In genomic region chr19:2841858-2842574, GRCh38 we compare ENCODE assay signal across 9 cellular contexts. TPM values are rescaled to one million over a fixed set of nuclear protein-coding genes. Genes with fewer than 3 reads are reported as not detected.
DNase-seq lines count a peak whose midpoint lies in the region; ATAC-seq and TF ChIP-seq lines count a peak whose summit lies in the region.
"Had no signal": no experiment of that assay in that cellular context is flagged by ENCODE, and none has a peak within 500 bp of the region (broad histone marks: within the 10 kb centered on the region; RNA-seq: fewer than 3 reads in every experiment).

No MANE protein-coding gene starts in this region.

- H4K91ac ChIP-seq in H9 (ENCODE audit: insufficient read length, low read depth, low read length), result no peak overlapping the region

- H2BK20ac ChIP-seq in H9 (ENCODE audit: low read depth, low read length, poor library complexity, severe bottlenecking), result no peak overlapping the region

- no peak for ATAC-seq in CD4-positive, alpha-beta T cell (ENCODE audit: poor library complexity)
- ATAC-seq in GM21786 (IDR thresholded peaks at IDR 0.05; ENCODE audit: unreplicated experiment), result no peak

- H3K23me2 ChIP-seq in H9 (ENCODE audit: insufficient read length, low read depth, low read length, poor library complexity, severe bottlenecking), result peaks cover 5% of the 10 kb centered on the region

- POLR2A ChIA-PET in CD4-positive, alpha-beta T cell (lab: Charles Lee), result interaction anchor here (1.0 to 2.3 kb wide), 11 partner anchors 9 to 59 kb away, joined by 3 to 12 read pairs (median 6); partner anchors contain the start of genes SGTA, THOP1, ZNF554 and ZNF556
- POLR2A ChIA-PET in activated CD4-positive, alpha-beta memory T cell treated with anti-CD3 and anti-CD28 coated beads for 36 hours (lab: Charles Lee), result no interaction called here

- H3K4me1 ChIP-seq in H9 (ENCODE audit: insufficient read depth, low read length) (no peaks in the 10 kb centered on the region), right atrium auricular region (peaks cover 0 to 19% of the 10 kb centered on the region in 2 donors)

- peak overlapping the region; percentile 72 to 83 for H3K4me3 ChIP-seq in right atrium auricular region
- H3K4me3 ChIP-seq in skin epidermis, result peak overlapping the region; percentile 61 to 99 (median 94)

- H3K4ac ChIP-seq in H9 (ENCODE audit: low read depth, low read length), result no peak overlapping the region

- H4K20me1 ChIP-seq in H9 (ENCODE audit: control insufficient read depth, insufficient read depth, insufficient read length), result no peaks in the 10 kb centered on the region

- no CpG with 5 or more reads among the region's 62 CpGs for WGBS in H9 (ENCODE audit: extremely low coverage, insufficient read length, low lambda C conversion rate)

- no peak overlapping the region for H3K23ac ChIP-seq in H9 (ENCODE audit: insufficient read length, low read depth, low read length)

- H3K36me3 Mint-ChIP-seq in CD4-positive, alpha-beta T cell (ENCODE audit: low read depth), result peaks cover 45% of the 10 kb centered on the region
- H3K36me3 Mint-ChIP-seq in H9 (ENCODE audit: insufficient read depth in 1 of 3, low read depth in 3 of 3), result peaks cover 29 to 30% (median 29%) of the 10 kb centered on the region in 3 experiments
- H3K36me3 Mint-ChIP-seq in activated CD4-positive, alpha-beta memory T cell treated with anti-CD3 and anti-CD28 coated beads for 36 hours, result peaks cover 20% of the 10 kb centered on the region

- H3K9ac ChIP-seq in H9 (ENCODE audit: extremely low read depth, insufficient read length, low read length), result peak overlapping the region; percentile 7

- H3K4me3 Mint-ChIP-seq in CD4-positive, alpha-beta T cell, result peak overlapping the region; percentile 83
- H3K4me3 Mint-ChIP-seq in H9, result peak overlapping the region; percentile 67 to 85
- H3K4me3 Mint-ChIP-seq in activated CD4-positive, alpha-beta memory T cell treated with anti-CD3 and anti-CD28 coated beads for 36 hours, result peak overlapping the region; percentile 68

- peaks cover 25% of the 10 kb centered on the region for H3K4me1 Mint-ChIP-seq in CD4-positive, alpha-beta T cell (ENCODE audit: low read depth)
- peaks cover 5 to 13% of the 10 kb centered on the region in 2 experiments for H3K4me1 Mint-ChIP-seq in H9
- peaks cover 9% of the 10 kb centered on the region for H3K4me1 Mint-ChIP-seq in activated CD4-positive, alpha-beta memory T cell treated with anti-CD3 and anti-CD28 coated beads for 36 hours (ENCODE audit: low read depth)

- H2AK5ac ChIP-seq in H9 (ENCODE audit: insufficient read length, low read length), result no peak overlapping the region

- no peak overlapping the region for H2AFZ ChIP-seq in H9 (ENCODE audit: low read length)

- H3K27me3 ChIP-seq in CD4-positive, alpha-beta T cell (ENCODE audit: control insufficient read depth, insufficient read depth, low read length), result no peaks in the 10 kb centered on the region
- H3K27me3 ChIP-seq in H9 (ENCODE audit: insufficient read depth, low read length), result no peaks in the 10 kb centered on the region
- no peaks in the 10 kb centered on the region for H3K27me3 ChIP-seq in right atrium auricular region

- H2BK12ac ChIP-seq in H9 (ENCODE audit: insufficient read length, low read depth, low read length), result no peak overlapping the region

- H3K27ac Mint-ChIP-seq in CD4-positive, alpha-beta T cell, result no peak overlapping the region
- H3K27ac Mint-ChIP-seq in H9, result no peak overlapping the region
- H3K27ac Mint-ChIP-seq in activated CD4-positive, alpha-beta memory T cell treated with anti-CD3 and anti-CD28 coated beads for 36 hours, result no peak overlapping the region

- peaks cover 7% of the 10 kb centered on the region for H3K36me3 ChIP-seq in right atrium auricular region

- DNase-seq in CD4-positive, alpha-beta T cell, result no peak
- DNase-seq in H9, result no peak
- DNase-seq in activated CD4-positive, alpha-beta memory T cell treated with anti-CD3 and anti-CD28 coated beads for 36 hours, result peak; percentile 11
- DNase-seq in right atrium auricular region (ENCODE audit: low spot score), result no peak
- DNase-seq in NCI-H1417 (lab: John Stamatoyannopoulos, UW), result no peak
- DNase-seq in NCI-H526 treated with DMSO at 0.1 percent for 48 hours (lab: John Stamatoyannopoulos, UW), result no peak

- H3K27me3 Mint-ChIP-seq in CD4-positive, alpha-beta T cell, result no peaks in the 10 kb centered on the region
- no peaks in the 10 kb centered on the region; the same call in 1 of the 2 replicates for H3K27me3 Mint-ChIP-seq in H9 (ENCODE audit: low read depth)
- no peaks in the 10 kb centered on the region for H3K27me3 Mint-ChIP-seq in activated CD4-positive, alpha-beta memory T cell treated with anti-CD3 and anti-CD28 coated beads for 36 hours

- H4K8ac ChIP-seq in H9 (replicated peaks; ENCODE audit: insufficient read length, low read depth, low read length), result no peak overlapping the region

- no peaks in the 10 kb centered on the region for H3K79me1 ChIP-seq in H9 (ENCODE audit: insufficient read depth, low read depth, low read length, poor library complexity, severe bottlenecking)

- H3K14ac ChIP-seq in H9 (ENCODE audit: insufficient read depth, low read length), result no peak overlapping the region

- intact Hi-C loops in CD4-positive, alpha-beta T cell (cut with DNase I, micrococcal nuclease), result loop anchor here (1.0 to 5.0 kb wide), 4 partner anchors 14 to 60 kb away; partner anchors contain the start of genes THOP1 (in 1 of the 2) and ZNF57 (in 1 of the 2)
- intact Hi-C loops in activated CD4-positive, alpha-beta memory T cell treated with anti-CD3 and anti-CD28 coated beads for 36 hours (cut with micrococcal nuclease), result loop anchor here (2.0 to 5.0 kb wide), 2 partner anchors 23 to 60 kb away; partner anchors contain the start of genes ZNF554 and ZNF57

- no peak overlapping the region for H2BK5ac ChIP-seq in H9 (ENCODE audit: insufficient read length, low read length)

- H2BK15ac ChIP-seq in H9 (ENCODE audit: low read depth, low read length), result no peak overlapping the region

- 0 out of 2 replicates have a peak, but pooled peaks cover 2% of the 10 kb centered on the region for H3K79me2 ChIP-seq in H9 (ENCODE audit: insufficient read depth, low read length)

- H4K5ac ChIP-seq in H9 (ENCODE audit: insufficient read length, low read depth, low read length), result no peak overlapping the region

- no peak overlapping the region for H2BK120ac ChIP-seq in H9 (ENCODE audit: low read depth, low read length, poor library complexity, severe bottlenecking)

- CTCF ChIA-PET in CD4-positive, alpha-beta T cell (lab: Charles Lee), result interaction anchor here (1.0 to 2.1 kb wide), 9 partner anchors 8 to 109 kb away, joined by 3 to 11 read pairs (median 4); partner anchors contain the start of genes SGTA and ZNF554
- CTCF ChIA-PET in activated CD4-positive, alpha-beta memory T cell treated with anti-CD3 and anti-CD28 coated beads for 36 hours (lab: Charles Lee), result interaction anchor here (0.6 to 1.6 kb wide), 7 partner anchors 8 to 214 kb away, joined by 3 to 5 read pairs (median 3); no protein-coding TSS in a partner anchor

- peaks cover 5% of the 10 kb centered on the region for H3K9me3 ChIP-seq in CD4-positive, alpha-beta T cell (ENCODE audit: control insufficient read depth, low read length)
- no peaks in the 10 kb centered on the region for H3K9me3 ChIP-seq in H9 (ENCODE audit: control insufficient read depth, low read depth, low read length)
- H3K9me3 ChIP-seq in right atrium auricular region, result peaks cover 0 to 18% of the 10 kb centered on the region in 2 donors

- no peaks in the 10 kb centered on the region for H3K9me3 Mint-ChIP-seq in CD4-positive, alpha-beta T cell
- peaks cover 17 to 37% of the 10 kb centered on the region in 2 experiments for H3K9me3 Mint-ChIP-seq in H9
- peaks cover 8% of the 10 kb centered on the region for H3K9me3 Mint-ChIP-seq in activated CD4-positive, alpha-beta memory T cell treated with anti-CD3 and anti-CD28 coated beads for 36 hours

- H3K27ac ChIP-seq in CD4-positive, alpha-beta T cell (ENCODE audit: low read depth, low read length), result no peak overlapping the region
- no peak overlapping the region for H3K27ac ChIP-seq in H9 (ENCODE audit: insufficient read length, low read depth, low read length)
- peak overlapping the region; percentile 93 to 96 for H3K27ac ChIP-seq in right atrium auricular region
- peak overlapping the region; percentile 11 to 95 (median 88) for H3K27ac ChIP-seq in skin epidermis

- no peak overlapping the region for H3K56ac ChIP-seq in H9 (ENCODE audit: insufficient read length, low read depth, low read length)

- no peak overlapping the region for H3T11ph ChIP-seq in H9 (ENCODE audit: low read length)

- peak overlapping the region; percentile 62 for H3K4me2 ChIP-seq in H9 (ENCODE audit: insufficient read depth, insufficient read length, low read length)

- TF ChIP-seq CTCF in CD4-positive, alpha-beta T cell (IDR thresholded peaks at IDR 0.05), result no peak
- TF ChIP-seq CTCF in H9 (conservative IDR thresholded peaks at IDR 0.05) (no peak), right atrium auricular region (IDR thresholded peaks at IDR 0.05) (no peak)

- no peak overlapping the region for H3K18ac ChIP-seq in H9 (ENCODE audit: insufficient read length, low read depth, low read length)

RNA-seq across cellular contexts. Expression of gene ZNF555, which starts 0.7 kb away (rescaled TPM):
- total RNA-seq in CD4-positive, alpha-beta T cell, result 1 to 10 TPM; 2.3 to 2.4 TPM
- total RNA-seq in H9 (2021), result 7.5 and 7.8 TPM in 2 replicates
- total RNA-seq in activated CD4-positive, alpha-beta memory T cell treated with anti-CD3 and anti-CD28 coated beads for 36 hours, result 1 to 10 TPM; 3.6 to 3.8 TPM
- total RNA-seq in right atrium auricular region, result 1 to 10 TPM; 5.5 to 5.9 TPM

RNA-seq across cellular contexts. Expression of gene ZNF554, which starts 22.3 kb away (rescaled TPM):
- total RNA-seq in CD4-positive, alpha-beta T cell, result 1 to 10 TPM; 3.5 to 3.6 TPM
- 5.9 and 6.6 TPM in 2 replicates for total RNA-seq in H9 (2021)
- total RNA-seq in activated CD4-positive, alpha-beta memory T cell treated with anti-CD3 and anti-CD28 coated beads for 36 hours, result 1 to 10 TPM; 2.0 TPM
- total RNA-seq in right atrium auricular region, result 1 to 10 TPM; 3.5 to 6.0 TPM

RNA-seq across cellular contexts. Expression of gene ZNF556, which starts 25.1 kb away (rescaled TPM):
- total RNA-seq in CD4-positive, alpha-beta T cell, result not detected
- total RNA-seq in H9 (2021), result not detected in 2 replicates
- not detected for total RNA-seq in activated CD4-positive, alpha-beta memory T cell treated with anti-CD3 and anti-CD28 coated beads for 36 hours
- total RNA-seq in right atrium auricular region, result not detected

RNA-seq across cellular contexts. Expression of gene THOP1, which starts 56.7 kb away (rescaled TPM):
- total RNA-seq in CD4-positive, alpha-beta T cell, result 10 to 100 TPM; 26.6 to 27.3 TPM
- total RNA-seq in H9 (2021), result 150 and 153 TPM in 2 replicates
- total RNA-seq in activated CD4-positive, alpha-beta memory T cell treated with anti-CD3 and anti-CD28 coated beads for 36 hours, result 100 to 1,000 TPM; 126 TPM
- 10 to 100 TPM; 33.9 to 45.8 TPM for total RNA-seq in right atrium auricular region

RNA-seq across cellular contexts. Expression of gene ZNF57, which starts 58.7 kb away (rescaled TPM):
- total RNA-seq in CD4-positive, alpha-beta T cell, result under 1 TPM; 0.47 to 0.82 TPM
- total RNA-seq in H9 (2021) (7.8 and 8.8 TPM in 2 replicates), right atrium auricular region (1 to 10 TPM; 1.6 to 1.8 TPM)
- 1 to 10 TPM; 6.7 to 8.3 TPM for total RNA-seq in activated CD4-positive, alpha-beta memory T cell treated with anti-CD3 and anti-CD28 coated beads for 36 hours
- total RNA-seq: HT1080 had no signal

Comparison
In these comparisons a context has a peak if more than half of its experiments do, and no peak if none do; other contexts are left out.
1. H3K27ac ChIP-seq: peak in right atrium auricular region (2 of 2) and skin epidermis (21 of 21); none in CD4-positive, alpha-beta T cell (single experiment) and H9 (single experiment).
2. Peak in every context shown above with its lines, with median percentiles within 50 percentile points of each other: H3K4me3 Mint-ChIP-seq.